8 cellular contexts compared by ENCODE assay signal in the genomic region with DNA sequence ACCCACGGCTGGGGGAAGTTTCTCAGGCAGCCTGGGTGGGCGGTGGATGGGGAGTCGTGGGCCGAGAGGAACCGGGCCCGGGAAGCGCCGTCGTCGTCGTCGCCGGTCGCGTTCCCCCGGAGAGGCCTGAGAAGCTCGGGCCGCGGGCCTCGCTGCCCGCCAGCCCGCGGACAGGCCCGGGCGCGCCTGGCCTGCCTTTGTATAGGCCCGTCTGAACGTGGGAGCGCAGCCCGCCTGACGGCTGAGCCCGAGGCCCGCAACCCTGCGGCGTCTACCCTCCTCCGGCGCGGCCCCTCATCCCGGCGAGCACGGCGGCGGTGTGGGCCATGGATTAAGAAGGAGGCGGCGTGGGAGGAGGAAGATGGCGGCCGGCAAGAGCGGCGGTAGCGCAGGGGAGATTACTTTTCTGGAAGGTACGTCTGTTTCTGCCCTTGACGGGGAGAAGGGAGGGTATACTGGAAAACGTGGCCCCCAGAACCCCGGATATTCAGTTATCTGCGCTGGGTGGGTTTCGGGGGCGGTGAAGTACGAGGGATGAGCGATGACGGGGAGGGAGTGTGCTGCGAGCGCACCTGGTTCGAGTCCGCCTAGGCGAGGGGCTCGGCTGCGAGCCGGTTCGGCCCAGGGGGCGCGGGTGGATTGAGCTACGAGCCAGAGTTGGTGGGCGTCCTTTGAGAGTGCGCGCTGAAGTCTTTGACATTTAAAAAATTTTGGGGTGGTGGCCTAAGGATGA. TPM values are rescaled to one million over a fixed set of nuclear protein-coding genes. Genes with fewer than 3 reads are reported as not detected.
A peak's percentile ranks its signal among the peaks of the same experiment; 100 is the strongest.
DNase-seq lines count a peak whose midpoint lies in the region; ATAC-seq, FAIRE-seq and TF ChIP-seq lines count a peak whose summit lies in the region.

No MANE protein-coding gene starts in this region.

- H3K36me3 ChIP-seq in left lung, result no peaks in the 10 kb centered on the region

- no peaks in the 10 kb centered on the region for H3K27me3 ChIP-seq in left lung

- peaks cover 51% of the 10 kb centered on the region for H3K4me1 Mint-ChIP-seq in central memory CD8-positive, alpha-beta T cell

- DNase-seq in GM12865 (ENCODE audit: low read depth) (peak; percentile 62), H54 (ENCODE audit: insufficient read length, low spot score) (peak; percentile 20), LNCaP clone FGC (ENCODE audit: low read depth) (no peak), left lung (peak; percentile 54 to 92), foreskin melanocyte (no peak)
- DNase-seq in activated CD4-positive, CD25-positive, alpha-beta regulatory T cell (lab: John Stamatoyannopoulos, UW), result peak; percentile 24 to 50 (median 33)
- DNase-seq in central memory CD8-positive, alpha-beta T cell (ENCODE audit: low spot score in 2 of 2), result peak in 1 of 2 donors; percentile 51
- DNase-seq in stimulated activated CD4-positive, alpha-beta T cell treated with anti-CD3 and anti-CD28 coated beads, TNF-alpha, amount 100 ng/mL, for 1 hour (ENCODE audit: low read depth in 3 of 3, low spot score in 1 of 3), result peak in 2 of 3 donors; percentile 18 to 51

- H3K9me3 ChIP-seq in left lung, result no peaks in the 10 kb centered on the region

- no peak for FAIRE-seq in H54 (lab: Jason Lieb, UNC)

- peak overlapping the region; percentile 99 for H3K4me3 Mint-ChIP-seq in central memory CD8-positive, alpha-beta T cell

- peaks cover 22% of the 10 kb centered on the region for H3K36me3 Mint-ChIP-seq in central memory CD8-positive, alpha-beta T cell (ENCODE audit: insufficient read depth)

- TF ChIP-seq CTCF in GM12865 (IDR thresholded peaks at IDR 0.05; ENCODE audit: insufficient read depth, low read depth, low read length, missing control alignments), result no peak
- TF ChIP-seq CTCF in LNCaP clone FGC (IDR thresholded peaks at IDR 0.05; ENCODE audit: control insufficient read depth, extremely low read depth, insufficient read depth), result no peak
- TF ChIP-seq CTCF in left lung (IDR thresholded peaks at IDR 0.05), result no peak

- H3K27ac Mint-ChIP-seq in central memory CD8-positive, alpha-beta T cell (ENCODE audit: low read depth), result peak overlapping the region; percentile 99

- peak overlapping the region; percentile 98 to 99 for H3K27ac ChIP-seq in left lung

- H3K4me3 ChIP-seq in GM12865 (ENCODE audit: low read depth, low read length), result peak overlapping the region; percentile 90
- H3K4me3 ChIP-seq in LNCaP clone FGC (ENCODE audit: low read depth, low read length), result peak overlapping the region; percentile 80
- peak overlapping the region; percentile 71 to 78 for H3K4me3 ChIP-seq in left lung

- H3K4me1 ChIP-seq in left lung, result peaks cover 6 to 55% of the 10 kb centered on the region in 2 donors

- intact Hi-C loops in left lung (cut with DNase I), result no loop called here

- no peaks in the 10 kb centered on the region for H3K9me3 Mint-ChIP-seq in central memory CD8-positive, alpha-beta T cell

- peak; percentile 39; the same call in 1 of the 2 replicates for TF ChIP-seq POLR2A in H54 (IDR thresholded peaks at IDR 0.05; ENCODE audit: low read depth, low read length)

- ATAC-seq in central memory CD8-positive, alpha-beta T cell (replicated peaks; ENCODE audit: extremely low read depth, poor library complexity, severe bottlenecking), result peak; percentile 42
- peak; percentile 72 for ATAC-seq in left lung

- H3K27me3 Mint-ChIP-seq in central memory CD8-positive, alpha-beta T cell, result no peaks in the 10 kb centered on the region

RNA-seq across cellular contexts. Expression of gene SENP6, which starts 0.7 kb away (rescaled TPM):
- total RNA-seq in left lung, result 10 to 100 TPM; 72.8 to 82.0 TPM

Comparison
In these comparisons a context has a peak if more than half of its experiments do, and no peak if none do; other contexts are left out.
1. DNase-seq: peak in GM12865 (single experiment), H54 (single experiment), activated CD4-positive, CD25-positive, alpha-beta regulatory T cell (4 of 4), left lung (2 of 2) and stimulated activated CD4-positive, alpha-beta T cell treated with anti-CD3 and anti-CD28 coated beads, TNF-alpha, amount 100 ng/mL, for 1 hour (2 of 3); none in LNCaP clone FGC (single experiment) and foreskin melanocyte (single experiment).
2. Peak in every context shown above with its lines, with median percentiles within 50 percentile points of each other: H3K4me3 ChIP-seq.